8 cellular contexts compared by ENCODE assay signal in genomic region chr5:176362098-176362442, GRCh38. TPM values are rescaled to one million over a fixed set of nuclear protein-coding genes. Genes with fewer than 3 reads are reported as not detected.
DNase-seq lines count a peak whose midpoint lies in the region; ATAC-seq and TF ChIP-seq lines count a peak whose summit lies in the region.

No MANE protein-coding gene starts in this region.

- H3K27me3 ChIP-seq in mononuclear cell (ENCODE audit: insufficient read depth, low read length): no peaks in the 10 kb centered on the region

- H3K4me1 ChIP-seq in mononuclear cell (ENCODE audit: insufficient read depth, low read length): peaks cover 42% of the 10 kb centered on the region

- ATAC-seq in GM19035 (IDR thresholded peaks at IDR 0.05; ENCODE audit: unreplicated experiment) (peak; percentile 14), HG03139 (IDR thresholded peaks at IDR 0.05; ENCODE audit: unreplicated experiment) (peak; percentile 16), HG02973 (IDR thresholded peaks at IDR 0.05; ENCODE audit: unreplicated experiment) (no peak)

- no peaks in the 10 kb centered on the region for H3K9me3 ChIP-seq in mononuclear cell (ENCODE audit: low read depth, low read length)

- TF ChIP-seq CTCF in astrocyte of the spinal cord (IDR thresholded peaks at IDR 0.05; ENCODE audit: low read depth, low read length): no peak

- no peak for DNase-seq in astrocyte of the spinal cord (ENCODE audit: low read depth, low spot score)
- DNase-seq in SKM-1 treated with dmso at 0.1 percent for 144 hours (lab: John Stamatoyannopoulos, UW; ENCODE audit: unreplicated experiment): no peak
- no peak for DNase-seq in AG20443 (ENCODE audit: low spot score)
- DNase-seq in amniotic stem cell (lab: John Stamatoyannopoulos, UW): no peak

- in situ Hi-C loops in astrocyte of the spinal cord (cut with HindIII; ENCODE audit: low sequenced_read_pairs): no loop called here

- peak overlapping the region; percentile 97 for H3K4me3 ChIP-seq in astrocyte of the spinal cord (ENCODE audit: low read depth, low read length)
- H3K4me3 ChIP-seq in mononuclear cell (ENCODE audit: low read length): peak overlapping the region; percentile 94

RNA-seq across cellular contexts. Expression of gene KIAA1191, which starts 0.5 kb away (rescaled TPM):
- total RNA-seq in mononuclear cell: 34.0 TPM

RNA-seq across cellular contexts. Expression of gene ARL10, which starts 3.2 kb away (rescaled TPM):
- 2.3 TPM for total RNA-seq in mononuclear cell

RNA-seq across cellular contexts. Expression of gene NOP16, which starts 26.3 kb away (rescaled TPM):
- total RNA-seq in mononuclear cell: 6.1 TPM

RNA-seq across cellular contexts. Expression of gene HIGD2A, which starts 26.5 kb away (rescaled TPM):
- total RNA-seq in mononuclear cell: 61.7 TPM

RNA-seq across cellular contexts. Expression of gene CLTB, which starts 54.3 kb away (rescaled TPM):
- 55.3 TPM for total RNA-seq in mononuclear cell
